9 cellular contexts compared by ENCODE assay signal in genomic region chr15:96340348-96340610, GRCh38. TPM values are rescaled to one million over a fixed set of nuclear protein-coding genes. Genes with fewer than 3 reads are reported as not detected.
DNase-seq lines count a peak whose midpoint lies in the region; ATAC-seq, FAIRE-seq and TF ChIP-seq lines count a peak whose summit lies in the region.
"Had no signal": no experiment of that assay in that cellular context is flagged by ENCODE, and none has a peak within 500 bp of the region (broad histone marks: within the 10 kb centered on the region; RNA-seq: fewer than 3 reads in every experiment).

No MANE protein-coding gene starts in this region.

- no peaks in the 10 kb centered on the region for H3F3A ChIP-seq in smooth muscle cell (ENCODE audit: low read depth)

- H3K27me3 ChIP-seq in astrocyte (ENCODE audit: insufficient read depth, low read length): no peaks in the 10 kb centered on the region
- peaks cover 80% of the 10 kb centered on the region for H3K27me3 ChIP-seq in smooth muscle cell (ENCODE audit: low read depth)

- ATAC-seq in GM18519 (IDR thresholded peaks at IDR 0.05; ENCODE audit: low FRiP score, unreplicated experiment) (no peak), GM21717 (IDR thresholded peaks at IDR 0.05; ENCODE audit: unreplicated experiment) (no peak)

- CTCF ChIA-PET in activated naive CD4-positive, alpha-beta T cell treated with anti-CD3 and anti-CD28 coated beads for 36 hours (lab: Charles Lee): no interaction called here

- H3K27ac ChIP-seq in astrocyte (ENCODE audit: low read depth, low read length) (peak overlapping the region; percentile 86), smooth muscle cell (ENCODE audit: low read depth) (peak overlapping the region; percentile 40)

- H3K4me2 ChIP-seq in astrocyte (ENCODE audit: low read length): peak overlapping the region; percentile 93
- H3K4me2 ChIP-seq in smooth muscle cell: peak overlapping the region; percentile 99

- TF ChIP-seq CTCF in HFF-Myc (IDR thresholded peaks at IDR 0.05; ENCODE audit: low read depth, low read length, missing control alignments) (no peak), astrocyte (IDR thresholded peaks at IDR 0.05; ENCODE audit: insufficient read depth, low read depth, low read length) (no peak), smooth muscle cell (IDR thresholded peaks at IDR 0.05; ENCODE audit: borderline replicate concordance, insufficient read depth, poor library complexity, severe bottlenecking) (no peak)

- peaks cover 54% of the 10 kb centered on the region for H3K4me1 Mint-ChIP-seq in astrocyte (ENCODE audit: low read depth, unreplicated experiment)
- peaks cover 9% of the 10 kb centered on the region for H3K4me1 Mint-ChIP-seq in activated naive CD4-positive, alpha-beta T cell treated with anti-CD3 and anti-CD28 coated beads for 36 hours (ENCODE audit: low read depth)

- H3K9ac ChIP-seq in astrocyte (ENCODE audit: low read length) (peak overlapping the region; percentile 96), smooth muscle cell (ENCODE audit: low read depth) (peak overlapping the region; percentile 68)

- no peak for FAIRE-seq in astrocyte (lab: Jason Lieb, UNC)
- FAIRE-seq: colon had no signal

- H3K27ac Mint-ChIP-seq in astrocyte (ENCODE audit: unreplicated experiment): peak overlapping the region; percentile 95
- no peak overlapping the region for H3K27ac Mint-ChIP-seq in activated naive CD4-positive, alpha-beta T cell treated with anti-CD3 and anti-CD28 coated beads for 36 hours

- peak overlapping the region; percentile 99 for H3K4me3 Mint-ChIP-seq in astrocyte (ENCODE audit: unreplicated experiment)
- H3K4me3 Mint-ChIP-seq in activated naive CD4-positive, alpha-beta T cell treated with anti-CD3 and anti-CD28 coated beads for 36 hours: no peak overlapping the region

- peaks cover 14% of the 10 kb centered on the region for H3K9me3 Mint-ChIP-seq in astrocyte (ENCODE audit: unreplicated experiment)
- H3K9me3 Mint-ChIP-seq in activated naive CD4-positive, alpha-beta T cell treated with anti-CD3 and anti-CD28 coated beads for 36 hours: peaks cover 3% of the 10 kb centered on the region

- H3K9me3 ChIP-seq in astrocyte (ENCODE audit: insufficient read depth, low read depth, low read length): no peaks in the 10 kb centered on the region
- peaks cover 2% of the 10 kb centered on the region for H3K9me3 ChIP-seq in iPS-18c (ENCODE audit: control insufficient read depth, insufficient read depth, low read length)
- no peaks in the 10 kb centered on the region for H3K9me3 ChIP-seq in smooth muscle cell (replicated peaks; ENCODE audit: low read depth)

- peaks cover 59% of the 10 kb centered on the region for H4K20me1 ChIP-seq in astrocyte (ENCODE audit: insufficient read depth, low read length)
- peaks cover 21% of the 10 kb centered on the region for H4K20me1 ChIP-seq in smooth muscle cell (ENCODE audit: low read depth)

- no peak for DNase-seq in HFF-Myc (ENCODE audit: extremely low read depth, low read depth)
- no peak for DNase-seq in astrocyte (ENCODE audit: low read depth)
- no peak for DNase-seq in smooth muscle cell (lab: John Stamatoyannopoulos, UW; ENCODE audit: unreplicated experiment)
- DNase-seq in NCI-H774 (lab: John Stamatoyannopoulos, UW): no peak
- DNase-seq in activated naive CD4-positive, alpha-beta T cell treated with anti-CD3 and anti-CD28 coated beads for 36 hours: no peak

- intact Hi-C loops in activated naive CD4-positive, alpha-beta T cell treated with anti-CD3 and anti-CD28 coated beads for 36 hours (cut with micrococcal nuclease): no loop called here

- H2AFZ ChIP-seq in astrocyte (ENCODE audit: low read depth, low read length): no peak overlapping the region
- peak overlapping the region; percentile 97 for H2AFZ ChIP-seq in smooth muscle cell (ENCODE audit: low read depth)

- peaks cover 47% of the 10 kb centered on the region for H3K36me3 Mint-ChIP-seq in astrocyte (ENCODE audit: low read depth, unreplicated experiment)
- peaks cover 3% of the 10 kb centered on the region for H3K36me3 Mint-ChIP-seq in activated naive CD4-positive, alpha-beta T cell treated with anti-CD3 and anti-CD28 coated beads for 36 hours (ENCODE audit: low read depth)

- peaks cover 50% of the 10 kb centered on the region for H3K27me3 Mint-ChIP-seq in astrocyte (ENCODE audit: low read depth, unreplicated experiment)
- peaks cover 81% of the 10 kb centered on the region for H3K27me3 Mint-ChIP-seq in activated naive CD4-positive, alpha-beta T cell treated with anti-CD3 and anti-CD28 coated beads for 36 hours (ENCODE audit: low read depth)

- H3K4me3 ChIP-seq in HFF-Myc (replicated peaks; ENCODE audit: low read depth, low read length): peak overlapping the region; percentile 95
- H3K4me3 ChIP-seq in astrocyte (ENCODE audit: insufficient read depth, low read depth, low read length): peak overlapping the region; percentile 99
- peak overlapping the region; percentile 34; the same call in 1 of the 2 replicates for H3K4me3 ChIP-seq in iPS-18c (ENCODE audit: insufficient read depth, low read depth, low read length)
- peak overlapping the region; percentile 79 for H3K4me3 ChIP-seq in smooth muscle cell

- WGBS in smooth muscle cell (ENCODE audit: low lambda C conversion rate): under 1% methylated on average over 11 of the region's 11 CpGs

- H3K79me2 ChIP-seq in astrocyte (ENCODE audit: insufficient read depth, low read length): peaks cover 99% of the 10 kb centered on the region
- H3K79me2 ChIP-seq in smooth muscle cell (ENCODE audit: low read depth): peaks cover 24% of the 10 kb centered on the region

- peaks cover 48% of the 10 kb centered on the region for H3K36me3 ChIP-seq in astrocyte (ENCODE audit: insufficient read depth, low read length)
- H3K36me3 ChIP-seq in smooth muscle cell (ENCODE audit: low read depth): no peaks in the 10 kb centered on the region

- peaks cover 40% of the 10 kb centered on the region for H3K4me1 ChIP-seq in astrocyte (ENCODE audit: insufficient read depth, low read length)
- peaks cover 76% of the 10 kb centered on the region for H3K4me1 ChIP-seq in smooth muscle cell (ENCODE audit: low read depth)

RNA-seq across cellular contexts. Expression of gene NR2F2, which starts 9.8 kb away (rescaled TPM):
- total RNA-seq in astrocyte: 59.0 and 75.8 TPM in 2 replicates
- total RNA-seq in smooth muscle cell: 4.5 and 9.8 TPM in 2 replicates
- 4.7 and 11.3 TPM in 2 replicates for polyA plus RNA-seq in smooth muscle cell
- not detected for total RNA-seq in activated naive CD4-positive, alpha-beta T cell treated with anti-CD3 and anti-CD28 coated beads for 36 hours

Comparison
In these comparisons a context has a peak if more than half of its experiments do, and no peak if none do; other contexts are left out.
1. H3K4me3 ChIP-seq: peak in every context shown above with its lines; median percentile 99 in astrocyte; 95 in HFF-Myc; 79 in smooth muscle cell; 34 in iPS-18c.